15 cellular contexts compared by ENCODE assay signal in the genomic region with DNA sequence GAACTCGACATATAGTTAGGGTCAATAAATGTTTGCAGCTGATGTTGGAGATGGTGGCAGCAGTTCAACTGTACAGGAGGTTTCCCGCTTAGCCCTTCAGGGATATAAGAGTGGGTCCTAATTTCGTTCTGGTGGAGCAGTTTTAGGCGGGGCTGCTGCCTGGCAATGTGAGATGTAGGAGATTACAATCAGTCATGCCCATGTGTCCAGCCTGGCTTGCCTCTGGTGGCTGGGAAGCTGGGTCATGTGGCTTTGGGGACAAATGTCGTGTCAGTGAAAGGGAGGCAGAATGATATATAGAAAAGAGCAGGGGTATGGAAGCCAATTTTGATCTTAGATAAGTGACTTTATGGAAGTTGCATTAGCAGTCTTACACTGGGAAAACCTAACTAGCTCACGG.
A peak's percentile ranks its signal among the peaks of the same experiment; 100 is the strongest.
DNase-seq lines count a peak whose midpoint lies in the region; ATAC-seq and TF ChIP-seq lines count a peak whose summit lies in the region.
"Had no signal": no experiment of that assay in that cellular context is flagged by ENCODE, and none has a peak within 500 bp of the region (broad histone marks: within the 10 kb centered on the region; RNA-seq: fewer than 3 reads in every experiment).

No MANE protein-coding gene starts in this region.

- H3K9ac ChIP-seq in SK-N-SH, result no peak overlapping the region
- H3K9ac ChIP-seq: BLaER1 treated with 17β-estradiol and CSF1 and Interleukin-3, amounts not matched to agents 10 nM and 100 nM had no signal

- POLR2A ChIA-PET in SK-N-SH (lab: Yijun Ruan, JAX), result no interaction called here

- H3K27me3 ChIP-seq in SK-N-SH (ENCODE audit: insufficient read depth) (no peaks in the 10 kb centered on the region), BE2C (no peaks in the 10 kb centered on the region), osteoblast (ENCODE audit: insufficient read depth, low read length) (no peaks in the 10 kb centered on the region)

- H2AFZ ChIP-seq in SK-N-SH (ENCODE audit: low read depth) (no peak overlapping the region), osteoblast (ENCODE audit: low read length) (no peak overlapping the region)

- no peaks in the 10 kb centered on the region for H3K9me3 ChIP-seq in SK-N-SH
- H3K9me3 ChIP-seq in BE2C, result no peaks in the 10 kb centered on the region
- no peaks in the 10 kb centered on the region for H3K9me3 ChIP-seq in osteoblast (ENCODE audit: low read depth, low read length)
- H3K9me3 ChIP-seq: Caco-2 had no signal

- TF ChIP-seq EP300 in SK-N-SH (IDR thresholded peaks at IDR 0.05; ENCODE audit: borderline replicate concordance in 1 of 2, low read depth in 1 of 2, low read length in 1 of 2), result peak in 1 of 2 experiments; percentile 48; a peak in 2 of 4 replicates

- WGBS in SK-N-SH (ENCODE audit: low lambda C conversion rate), result 14% methylated on average over 6 of the region's 6 CpGs

- no peak overlapping the region for H3K4me2 ChIP-seq in SK-N-SH
- H3K4me2 ChIP-seq in osteoblast (ENCODE audit: insufficient read depth, low read length), result no peak overlapping the region
- H3K4me2 ChIP-seq: BLaER1 treated with 17β-estradiol and CSF1 and Interleukin-3, amounts not matched to agents 10 nM and 100 nM had no signal

- H3K9me2 ChIP-seq in SK-N-SH, result no peaks in the 10 kb centered on the region

- ATAC-seq in SK-N-SH treated with all-trans-retinoic acid at 6 μM for 48 hours, result no peak
- ATAC-seq: CD8-positive, alpha-beta T cell had no signal

- no peaks in the 10 kb centered on the region for H4K20me1 ChIP-seq in SK-N-SH (ENCODE audit: insufficient read depth)
- H4K20me1 ChIP-seq in osteoblast (ENCODE audit: insufficient read depth, low read length), result no peaks in the 10 kb centered on the region
- H4K20me1 ChIP-seq: BLaER1 treated with 17β-estradiol and CSF1 and Interleukin-3, amounts not matched to agents 10 nM and 100 nM had no signal

- CTCF ChIA-PET in SK-N-SH (lab: Yijun Ruan, JAX), result no interaction called here

- peak overlapping the region in 1 of 2 experiments; percentile 73; a peak in 1 of 4 replicates for H3K27ac ChIP-seq in SK-N-SH (ENCODE audit: low read depth in 2 of 2, low read length in 1 of 2)
- H3K27ac ChIP-seq in osteoblast (ENCODE audit: low read depth, low read length), result no peak overlapping the region
- H3K27ac ChIP-seq: BLaER1 treated with 17β-estradiol and CSF1 and Interleukin-3, amounts not matched to agents 10 nM and 100 nM; C4-2B had no signal

- TF ChIP-seq RAD21 in SK-N-SH (IDR thresholded peaks at IDR 0.05; ENCODE audit: low read length), result no peak

- H3K4me1 ChIP-seq in SK-N-SH (ENCODE audit: control insufficient read depth in 1 of 2, insufficient read depth in 2 of 2, low read depth in 1 of 2, low read length in 1 of 2), result peaks cover 0 to 6% of the 10 kb centered on the region in 2 experiments; a peak in 1 of 4 replicates
- H3K4me1 ChIP-seq in BE2C, result no peaks in the 10 kb centered on the region
- no peaks in the 10 kb centered on the region for H3K4me1 ChIP-seq in osteoblast (ENCODE audit: insufficient read depth, low read length)

- H3K36me3 ChIP-seq in SK-N-SH (replicated peaks in 1 of 2; ENCODE audit: control insufficient read depth in 1 of 2, insufficient read depth in 2 of 2, low read length in 1 of 2), result no peaks in the 10 kb centered on the region
- no peaks in the 10 kb centered on the region for H3K36me3 ChIP-seq in BE2C
- no peaks in the 10 kb centered on the region for H3K36me3 ChIP-seq in osteoblast (ENCODE audit: insufficient read depth, low read length)
- H3K36me3 ChIP-seq: BLaER1 treated with 17β-estradiol and CSF1 and Interleukin-3, amounts not matched to agents 10 nM and 100 nM had no signal

- H3K79me2 ChIP-seq in SK-N-SH (ENCODE audit: insufficient read depth) (no peaks in the 10 kb centered on the region), osteoblast (ENCODE audit: insufficient read depth, low read length) (no peaks in the 10 kb centered on the region)

- H3F3A ChIP-seq in SK-N-SH (replicated peaks; ENCODE audit: insufficient read depth), result no peaks in the 10 kb centered on the region

- TF ChIP-seq CTCF in SK-N-SH (IDR thresholded peaks at IDR 0.05) (no peak), BE2C (IDR thresholded peaks at IDR 0.05; ENCODE audit: low read depth, low read length) (no peak), osteoblast (IDR thresholded peaks at IDR 0.05; ENCODE audit: extremely low read depth, low read depth, low read length) (no peak)

- H3K4me3 ChIP-seq in SK-N-SH (ENCODE audit: low read depth in 2 of 2, low read length in 1 of 2), result no peak overlapping the region
- no peak overlapping the region for H3K4me3 ChIP-seq in BE2C (ENCODE audit: low read depth, low read length)
- no peak overlapping the region for H3K4me3 ChIP-seq in osteoblast (ENCODE audit: insufficient read depth, low read length)
- H3K4me3 ChIP-seq: BLaER1 treated with 17β-estradiol and CSF1 and Interleukin-3, amounts not matched to agents 10 nM and 100 nM had no signal

- DNase-seq in SK-N-SH (peak; percentile 33), BE2C (peak; percentile 51), SK-N-DZ (ENCODE audit: low spot score) (peak; percentile 35), osteoblast (ENCODE audit: insufficient read length, low spot score, missing footprints) (no peak)
- DNase-seq: 8988T; ACHN; Caco-2; Calu3; CD4-positive, alpha-beta T cell; CD8-positive, alpha-beta T cell; DMS79 treated with DMSO at 0.1 percent for 48 hours; GF-D8 had no signal

TF ChIP-seq in SK-N-SH, 30 proteins besides CTCF, POLR2A, EP300 and RAD21 (continues in another document):
- TF ChIP-seq ELF1 (IDR thresholded peaks at IDR 0.05), result no peak
- TF ChIP-seq GATA2 (CRISPR knock-in tag; IDR thresholded peaks at IDR 0.05), result peak; percentile 85
- TF ChIP-seq, protein P1, sequence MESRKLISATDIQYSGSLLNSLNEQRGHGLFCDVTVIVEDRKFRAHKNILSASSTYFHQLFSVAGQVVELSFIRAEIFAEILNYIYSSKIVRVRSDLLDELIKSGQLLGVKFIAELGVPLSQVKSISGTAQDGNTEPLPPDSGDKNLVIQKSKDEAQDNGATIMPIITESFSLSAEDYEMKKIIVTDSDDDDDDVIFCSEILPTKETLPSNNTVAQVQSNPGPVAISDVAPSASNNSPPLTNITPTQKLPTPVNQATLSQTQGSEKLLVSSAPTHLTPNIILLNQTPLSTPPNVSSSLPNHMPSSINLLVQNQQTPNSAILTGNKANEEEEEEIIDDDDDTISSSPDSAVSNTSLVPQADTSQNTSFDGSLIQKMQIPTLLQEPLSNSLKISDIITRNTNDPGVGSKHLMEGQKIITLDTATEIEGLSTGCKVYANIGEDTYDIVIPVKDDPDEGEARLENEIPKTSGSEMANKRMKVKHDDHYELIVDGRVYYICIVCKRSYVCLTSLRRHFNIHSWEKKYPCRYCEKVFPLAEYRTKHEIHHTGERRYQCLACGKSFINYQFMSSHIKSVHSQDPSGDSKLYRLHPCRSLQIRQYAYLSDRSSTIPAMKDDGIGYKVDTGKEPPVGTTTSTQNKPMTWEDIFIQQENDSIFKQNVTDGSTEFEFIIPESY (IDR thresholded peaks at IDR 0.05; ENCODE audit: borderline replicate concordance, low read depth), result no peak
- TF ChIP-seq RFX5 (IDR thresholded peaks at IDR 0.05; ENCODE audit: low read length), result no peak
- TF ChIP-seq TEAD4 (IDR thresholded peaks at IDR 0.05; ENCODE audit: borderline replicate concordance, insufficient read depth), result no peak
- TF ChIP-seq JUND (IDR thresholded peaks at IDR 0.05), result no peak
- TF ChIP-seq MXI1 (IDR thresholded peaks at IDR 0.05; ENCODE audit: low read depth, low read length), result peak; percentile 21; the same call in 1 of the 2 replicates
- TF ChIP-seq POLR2AphosphoS5 (IDR thresholded peaks at IDR 0.05; ENCODE audit: low read depth, low read length), result no peak

TF ChIP-seq in SK-N-SH treated with all-trans-retinoic acid at 6 μM for 48 hours, 23 proteins besides CTCF, POLR2A, EP300 and RAD21:
- TF ChIP-seq TCF4 (CRISPR knock-in tag; IDR thresholded peaks at IDR 0.05; ENCODE audit: borderline replicate concordance), result no peak
- TF ChIP-seq, protein P2, sequence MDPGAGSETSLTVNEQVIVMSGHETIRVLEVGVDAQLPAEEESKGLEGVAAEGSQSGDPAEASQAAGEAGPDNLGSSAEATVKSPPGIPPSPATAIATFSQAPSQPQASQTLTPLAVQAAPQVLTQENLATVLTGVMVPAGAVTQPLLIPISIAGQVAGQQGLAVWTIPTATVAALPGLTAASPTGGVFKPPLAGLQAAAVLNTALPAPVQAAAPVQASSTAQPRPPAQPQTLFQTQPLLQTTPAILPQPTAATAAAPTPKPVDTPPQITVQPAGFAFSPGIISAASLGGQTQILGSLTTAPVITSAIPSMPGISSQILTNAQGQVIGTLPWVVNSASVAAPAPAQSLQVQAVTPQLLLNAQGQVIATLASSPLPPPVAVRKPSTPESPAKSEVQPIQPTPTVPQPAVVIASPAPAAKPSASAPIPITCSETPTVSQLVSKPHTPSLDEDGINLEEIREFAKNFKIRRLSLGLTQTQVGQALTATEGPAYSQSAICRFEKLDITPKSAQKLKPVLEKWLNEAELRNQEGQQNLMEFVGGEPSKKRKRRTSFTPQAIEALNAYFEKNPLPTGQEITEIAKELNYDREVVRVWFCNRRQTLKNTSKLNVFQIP (CRISPR knock-in tag; IDR thresholded peaks at IDR 0.05; ENCODE audit: borderline replicate concordance, low read depth), result no peak
- TF ChIP-seq ZNF565 (CRISPR knock-in tag; conservative IDR thresholded peaks at IDR 0.05; ENCODE audit: low read depth), result no peak
